Comparison of ENCODE assay signal across 8 cellular contexts in the genomic region with DNA sequence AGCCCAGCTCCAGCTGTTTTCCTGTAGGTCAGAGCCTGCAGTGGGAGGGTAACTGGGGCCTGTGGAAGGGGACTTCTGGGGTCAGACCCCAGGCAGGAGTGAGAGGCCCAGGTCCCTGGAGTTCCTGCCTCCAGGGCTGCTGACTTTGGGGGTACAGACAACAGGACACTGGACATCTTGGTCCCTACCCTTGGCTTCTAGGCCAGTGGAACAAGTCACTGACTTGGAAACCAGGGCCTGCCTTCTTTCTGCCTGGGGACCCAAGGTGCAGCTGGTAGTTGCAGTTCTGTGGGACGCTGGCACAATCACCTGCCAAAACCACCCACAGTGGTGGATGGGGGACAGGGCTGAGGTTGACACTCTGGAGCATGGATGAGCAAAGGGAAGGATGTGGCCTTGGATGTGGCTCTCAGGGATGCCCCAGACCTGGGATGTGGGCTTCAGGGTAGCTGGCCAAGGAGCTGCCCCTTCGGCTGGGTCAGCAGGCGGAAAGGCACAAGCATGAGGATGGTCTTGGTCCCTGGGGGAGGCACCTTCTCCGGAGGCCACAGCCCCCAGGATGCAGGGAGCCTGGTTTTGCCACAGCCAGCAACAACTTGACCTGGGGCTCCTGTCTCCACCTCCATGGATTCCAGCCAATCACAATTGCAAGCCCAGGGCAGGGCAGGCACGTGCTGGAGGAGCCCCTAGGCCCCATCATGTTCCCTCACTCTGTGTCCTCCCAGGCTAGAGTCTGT. TPM values are rescaled to one million over a fixed set of nuclear protein-coding genes. Genes with fewer than 3 reads are reported as not detected.
A peak's percentile ranks its signal among the peaks of the same experiment; 100 is the strongest.
DNase-seq lines count a peak whose midpoint lies in the region; ATAC-seq and TF ChIP-seq lines count a peak whose summit lies in the region.

No MANE protein-coding gene starts in this region.

- peak in 1 of 2 experiments; percentile 48 for DNase-seq in HAP-1 (ENCODE audit: low spot score in 2 of 2)
- no peak for DNase-seq in T-cell
- DNase-seq in left cardiac atrium = no peak
- no peak for DNase-seq in NCI-H1048 (lab: John Stamatoyannopoulos, UW)
- DNase-seq in brain microvascular endothelial cell = no peak

- H3K4me3 Mint-ChIP-seq in T-cell = peak overlapping the region; percentile 71 to 85 (median 81)

- intact Hi-C loops in left cardiac atrium (cut with DNase I) = loop anchor here in 1 of 2 donors (10.0 kb wide), 2 partner anchors 185 to 245 kb away; no protein-coding TSS in a partner anchor

- H3K4me1 ChIP-seq in HAP-1 (peaks cover 6% of the 10 kb centered on the region; the same call in 1 of the 2 replicates), skeletal muscle tissue (ENCODE audit: control insufficient read depth in 3 of 3, insufficient read depth in 3 of 3, low read length in 3 of 3) (peaks cover 18 to 39% (median 30%) of the 10 kb centered on the region in 3 donors)

- H3K9me3 ChIP-seq in HAP-1 (no peaks in the 10 kb centered on the region), skeletal muscle tissue (ENCODE audit: control insufficient read depth in 3 of 3, low read length in 3 of 3) (no peaks in the 10 kb centered on the region)

- H3K9me3 Mint-ChIP-seq in T-cell = peaks cover 0 to under 1% (median 0%) of the 10 kb centered on the region in 3 donors

- H3K9ac ChIP-seq in skeletal muscle tissue (ENCODE audit: low read depth in 1 of 3, low read length in 3 of 3) = peak overlapping the region; percentile 81 to 85 (median 85)

- H3K27me3 ChIP-seq in HAP-1 (ENCODE audit: low read depth) (no peaks in the 10 kb centered on the region), skeletal muscle tissue (ENCODE audit: control insufficient read depth in 3 of 3, insufficient read depth in 3 of 3, low read length in 3 of 3) (peaks cover 0 to 3% (median 0%) of the 10 kb centered on the region in 3 donors), brain microvascular endothelial cell (replicated peaks) (no peaks in the 10 kb centered on the region)

- no peak for TF ChIP-seq CTCF in brain microvascular endothelial cell (IDR thresholded peaks at IDR 0.05; ENCODE audit: low read depth, low read length, missing control alignments)

- H3K27me3 Mint-ChIP-seq in T-cell = no peaks in the 10 kb centered on the region

- H3K36me3 Mint-ChIP-seq in T-cell = no peaks in the 10 kb centered on the region

- H3K27ac ChIP-seq in skeletal muscle tissue (ENCODE audit: low read depth, low read length) (peak overlapping the region; percentile 85), brain microvascular endothelial cell (no peak overlapping the region)

- in situ Hi-C loops in HAP-1 (cut with MboI; ENCODE audit: low sequenced_read_pairs) (no loop called here), brain microvascular endothelial cell (cut with HindIII; ENCODE audit: low pct_ligation_motif_present, low sequenced_read_pairs) (no loop called here)

- POLR2A ChIA-PET in T-cell (lab: Charles Lee) = no interaction called here

- H3K4me3 ChIP-seq in HAP-1 (peak overlapping the region; percentile 52), skeletal muscle tissue (ENCODE audit: low read length in 3 of 3) (peak overlapping the region; percentile 80 to 86 (median 85)), brain microvascular endothelial cell (ENCODE audit: low read depth, low read length) (no peak overlapping the region)

- H3K4me1 Mint-ChIP-seq in T-cell = peaks cover 40 to 44% (median 40%) of the 10 kb centered on the region in 3 donors

- CTCF ChIA-PET in T-cell (lab: Charles Lee) = no interaction called here

- peak overlapping the region; percentile 46 to 79 for H3K27ac Mint-ChIP-seq in T-cell

- H3K36me3 ChIP-seq in HAP-1 (replicated peaks) (peaks cover 27% of the 10 kb centered on the region), skeletal muscle tissue (ENCODE audit: control insufficient read depth in 3 of 3, insufficient read depth in 3 of 3, low read length in 3 of 3) (peaks cover 20 to 27% (median 25%) of the 10 kb centered on the region in 3 donors), brain microvascular endothelial cell (replicated peaks) (peaks cover 25% of the 10 kb centered on the region)

- peak in 2 of 4 experiments; percentile 2 to 10 for ATAC-seq in T-cell (replicated peaks in 1 of 4)
- peak; percentile 2 for ATAC-seq in left cardiac atrium
- ATAC-seq in GM19397 (IDR thresholded peaks at IDR 0.05; ENCODE audit: unreplicated experiment) = no peak
- ATAC-seq in HG02571 (IDR thresholded peaks at IDR 0.05; ENCODE audit: unreplicated experiment) = no peak

RNA-seq across cellular contexts. Expression of gene JMJD4, which starts 5.8 kb away (rescaled TPM):
- total RNA-seq in T-cell (10 to 100 TPM; 10.8 to 35.1 (median 33.5) TPM), left cardiac atrium (10 to 100 TPM in 1 of 2 donors, 1 to 10 TPM in 1; 9.7 to 14.1 TPM), skeletal muscle tissue (19.3 TPM)

RNA-seq across cellular contexts. Expression of gene SNAP47, which starts 5.9 kb away (rescaled TPM):
- total RNA-seq in T-cell (10 to 100 TPM; 20.1 to 35.6 (median 30.7) TPM), left cardiac atrium (10 to 100 TPM; 37.9 to 38.5 TPM), skeletal muscle tissue (44.9 TPM)

Comparison
In these comparisons a context has a peak if more than half of its experiments do, and no peak if none do; other contexts are left out.
1. ATAC-seq: peak in left cardiac atrium (2 of 2); none in GM19397 (single experiment) and HG02571 (single experiment).